ENCODE assay signal across 1 cellular context in the genomic region with DNA sequence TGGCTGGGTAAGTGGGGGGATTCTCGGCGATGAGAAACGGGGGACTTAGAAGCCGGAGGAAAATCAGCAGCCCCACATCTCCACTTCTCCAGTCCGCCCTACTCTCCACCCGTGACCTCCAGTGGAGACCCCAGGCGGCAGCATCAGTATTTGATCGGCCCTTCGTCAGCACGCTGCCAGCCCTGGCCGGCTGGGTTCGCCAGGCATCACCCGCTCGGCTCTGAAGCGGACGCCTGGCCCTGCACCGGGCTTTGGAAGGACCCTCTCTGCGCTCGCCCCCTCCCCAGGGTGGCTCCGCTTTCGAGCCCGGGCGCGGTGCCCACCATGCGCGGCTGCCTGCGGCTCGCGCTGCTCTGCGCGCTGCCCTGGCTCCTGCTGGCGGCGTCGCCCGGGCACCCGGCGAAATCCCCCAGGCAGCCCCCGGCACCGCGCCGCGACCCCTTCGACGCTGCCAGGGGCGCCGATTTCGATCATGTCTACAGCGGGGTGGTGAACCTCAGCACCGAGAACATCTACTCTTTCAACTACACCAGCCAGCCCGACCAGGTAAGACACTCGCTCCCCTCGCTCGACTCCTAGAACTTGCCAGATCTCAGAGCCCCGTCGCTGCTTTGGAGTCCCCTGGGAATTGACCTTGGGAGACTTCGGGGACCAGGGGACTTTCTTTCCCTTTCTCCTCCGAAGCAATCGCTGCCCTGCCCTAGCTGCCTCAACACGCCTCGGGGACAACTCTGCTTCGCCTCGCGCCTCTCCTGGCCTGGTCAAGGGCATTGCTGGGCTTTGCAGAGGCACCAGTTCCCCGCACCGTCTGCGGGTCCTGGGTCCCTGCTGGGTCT.
TF ChIP-seq lines count a peak whose summit lies in the region.

No MANE protein-coding gene starts in this region.

TF ChIP-seq in HEK293, 187 proteins besides CTCF, POLR2A, EP300 and RAD21 (continued from another document):
- TF ChIP-seq, protein P1, sequence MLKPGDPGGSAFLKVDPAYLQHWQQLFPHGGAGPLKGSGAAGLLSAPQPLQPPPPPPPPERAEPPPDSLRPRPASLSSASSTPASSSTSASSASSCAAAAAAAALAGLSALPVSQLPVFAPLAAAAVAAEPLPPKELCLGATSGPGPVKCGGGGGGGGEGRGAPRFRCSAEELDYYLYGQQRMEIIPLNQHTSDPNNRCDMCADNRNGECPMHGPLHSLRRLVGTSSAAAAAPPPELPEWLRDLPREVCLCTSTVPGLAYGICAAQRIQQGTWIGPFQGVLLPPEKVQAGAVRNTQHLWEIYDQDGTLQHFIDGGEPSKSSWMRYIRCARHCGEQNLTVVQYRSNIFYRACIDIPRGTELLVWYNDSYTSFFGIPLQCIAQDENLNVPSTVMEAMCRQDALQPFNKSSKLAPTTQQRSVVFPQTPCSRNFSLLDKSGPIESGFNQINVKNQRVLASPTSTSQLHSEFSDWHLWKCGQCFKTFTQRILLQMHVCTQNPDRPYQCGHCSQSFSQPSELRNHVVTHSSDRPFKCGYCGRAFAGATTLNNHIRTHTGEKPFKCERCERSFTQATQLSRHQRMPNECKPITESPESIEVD (tag by site-specific recombination; IDR thresholded peaks at IDR 0.05), result no peak
- TF ChIP-seq HOXC10 (CRISPR knock-in tag; IDR thresholded peaks at IDR 0.05), result no peak
